9 cellular contexts compared by ENCODE assay signal in genomic region chr16:1380195-1380594, GRCh38. TPM values are rescaled to one million over a fixed set of nuclear protein-coding genes. Genes with fewer than 3 reads are reported as not detected.
A peak's percentile ranks its signal among the peaks of the same experiment; 100 is the strongest.
DNase-seq lines count a peak whose midpoint lies in the region; ATAC-seq and TF ChIP-seq lines count a peak whose summit lies in the region.
"Had no signal": no experiment of that assay in that cellular context is flagged by ENCODE, and none has a peak within 500 bp of the region (broad histone marks: within the 10 kb centered on the region; RNA-seq: fewer than 3 reads in every experiment).

No MANE protein-coding gene starts in this region.

- H3K4me3 ChIP-seq in left ventricle myocardium inferior, result peak overlapping the region; percentile 68
- H3K4me3 ChIP-seq in iPS-18c (ENCODE audit: insufficient read depth, low read depth, low read length), result peak overlapping the region; percentile 58; the same call in 1 of the 2 replicates
- H3K4me3 ChIP-seq in subcutaneous abdominal adipose tissue (ENCODE audit: low read depth in 1 of 5, low read length in 5 of 5), result no peak overlapping the region

- CTCF ChIA-PET in activated B cell treated with CpG ODN at 0.5 μM for 24 hours (lab: Charles Lee), result interaction anchor here (2.7 kb wide), 1 partner anchor 17 kb away, joined by 12 read pairs; no protein-coding TSS in a partner anchor

- peak overlapping the region in 2 of 5 donors; percentile 35 to 64 for H3K9ac ChIP-seq in subcutaneous abdominal adipose tissue (ENCODE audit: low read length in 5 of 5)

- H3K4me3 Mint-ChIP-seq in activated B cell treated with CpG ODN at 0.5 μM for 24 hours, result peak overlapping the region; percentile 72

- intact Hi-C loops in left ventricle myocardium inferior (cut with micrococcal nuclease) (no loop called here), left ventricle myocardium superior (cut with micrococcal nuclease) (no loop called here), activated B cell treated with CpG ODN at 0.5 μM for 24 hours (cut with micrococcal nuclease) (no loop called here)

- H3K9me3 Mint-ChIP-seq in activated B cell treated with CpG ODN at 0.5 μM for 24 hours, result no peaks in the 10 kb centered on the region

- TF ChIP-seq CTCF in left ventricle myocardium inferior (IDR thresholded peaks at IDR 0.05; ENCODE audit: borderline replicate concordance) (no peak), activated B cell treated with CpG ODN at 0.5 μM for 24 hours (IDR thresholded peaks at IDR 0.05) (no peak)

- H3K36me3 Mint-ChIP-seq in activated B cell treated with CpG ODN at 0.5 μM for 24 hours (ENCODE audit: low read depth), result peaks cover 43% of the 10 kb centered on the region

- H3K36me3 ChIP-seq in left ventricle myocardium inferior (peaks cover 31% of the 10 kb centered on the region), subcutaneous abdominal adipose tissue (ENCODE audit: control insufficient read depth in 5 of 5, insufficient read depth in 5 of 5, low read length in 5 of 5) (peaks cover 0 to 51% (median 37%) of the 10 kb centered on the region in 5 donors)

- H3K27me3 ChIP-seq in left ventricle myocardium inferior (ENCODE audit: low read depth), result no peaks in the 10 kb centered on the region
- no peaks in the 10 kb centered on the region for H3K27me3 ChIP-seq in subcutaneous abdominal adipose tissue (ENCODE audit: control insufficient read depth in 5 of 5, insufficient read depth in 4 of 5, low read length in 5 of 5)
- H3K27me3 ChIP-seq: right atrium auricular region had no signal

- H3K4me1 Mint-ChIP-seq in activated B cell treated with CpG ODN at 0.5 μM for 24 hours, result peaks cover 14% of the 10 kb centered on the region

- H3K9me3 ChIP-seq in left ventricle myocardium inferior (replicated peaks) (no peaks in the 10 kb centered on the region), iPS-18c (ENCODE audit: control insufficient read depth, insufficient read depth, low read length) (peaks cover 2% of the 10 kb centered on the region), subcutaneous abdominal adipose tissue (ENCODE audit: control insufficient read depth in 5 of 5, low read length in 5 of 5) (no peaks in the 10 kb centered on the region)
- H3K9me3 ChIP-seq: right atrium auricular region had no signal

- no peaks in the 10 kb centered on the region for H3K27me3 Mint-ChIP-seq in activated B cell treated with CpG ODN at 0.5 μM for 24 hours

- peak overlapping the region; percentile 53 for H3K27ac Mint-ChIP-seq in activated B cell treated with CpG ODN at 0.5 μM for 24 hours

- ATAC-seq in left ventricle myocardium superior, result no peak
- ATAC-seq in activated B cell treated with CpG ODN at 0.5 μM for 24 hours (ENCODE audit: low read depth), result no peak

- H3K27ac ChIP-seq in left ventricle myocardium inferior (replicated peaks), result peak overlapping the region; percentile 86
- peak overlapping the region; percentile 80 for H3K27ac ChIP-seq in subcutaneous abdominal adipose tissue (ENCODE audit: low read depth, low read length)
- H3K27ac ChIP-seq: right atrium auricular region had no signal

- DNase-seq in left ventricle myocardium inferior, result no peak
- no peak for DNase-seq in left ventricle myocardium superior
- no peak for DNase-seq in activated B cell treated with CpG ODN at 0.5 μM for 24 hours
- no peak for DNase-seq in NAMALWA (ENCODE audit: low spot score)
- DNase-seq in retina, result no peak
- DNase-seq in medulla oblongata (ENCODE audit: extremely low spot score), result no peak

- POLR2A ChIA-PET in activated B cell treated with CpG ODN at 0.5 μM for 24 hours (lab: Charles Lee), result interaction anchor here (0.7 to 3.6 kb wide), 4 partner anchors 28 to 1568 kb away, joined by 3 to 19 read pairs (median 6); partner anchors contain the start of gene UQCC4

- H3K4me1 ChIP-seq in left ventricle myocardium inferior (peaks cover 20% of the 10 kb centered on the region), subcutaneous abdominal adipose tissue (ENCODE audit: control insufficient read depth in 5 of 5, insufficient read depth in 5 of 5, low read length in 5 of 5) (peaks cover 5 to 36% (median 21%) of the 10 kb centered on the region in 5 donors)

RNA-seq across cellular contexts. Expression of gene GNPTG, which starts 28.5 kb away (rescaled TPM):
- 31.8 TPM for total RNA-seq in left ventricle myocardium inferior
- 37.6 TPM for total RNA-seq in left ventricle myocardium superior
- total RNA-seq in activated B cell treated with CpG ODN at 0.5 μM for 24 hours, result 36.3 and 40.2 TPM in 2 replicates

RNA-seq across cellular contexts. Expression of gene TSR3, which starts 28.5 kb away (rescaled TPM):
- 54.9 TPM for total RNA-seq in left ventricle myocardium inferior
- 55.9 TPM for total RNA-seq in left ventricle myocardium superior
- total RNA-seq in activated B cell treated with CpG ODN at 0.5 μM for 24 hours, result 45.3 and 49.0 TPM in 2 replicates

RNA-seq across cellular contexts. Expression of gene UNKL, which starts 34.3 kb away (rescaled TPM):
- total RNA-seq in left ventricle myocardium inferior (13.4 TPM), left ventricle myocardium superior (16.4 TPM), activated B cell treated with CpG ODN at 0.5 μM for 24 hours (42.1 and 70.7 TPM in 2 replicates)

RNA-seq across cellular contexts. Expression of gene UQCC4, which starts 40.4 kb away (rescaled TPM):
- total RNA-seq in left ventricle myocardium inferior (13.6 TPM), left ventricle myocardium superior (13.3 TPM), activated B cell treated with CpG ODN at 0.5 μM for 24 hours (15.4 and 18.2 TPM in 2 replicates)

RNA-seq across cellular contexts. Expression of gene BAIAP3, which starts 46.8 kb away (rescaled TPM):
- 3.9 TPM for total RNA-seq in left ventricle myocardium inferior
- total RNA-seq in left ventricle myocardium superior, result 5.2 TPM
- total RNA-seq in activated B cell treated with CpG ODN at 0.5 μM for 24 hours, result 6.5 and 8.5 TPM in 2 replicates

Comparison
In these comparisons a context has a peak if more than half of its experiments do, and no peak if none do; other contexts are left out.
1. H3K4me3 ChIP-seq: peak in left ventricle myocardium inferior (single experiment) and iPS-18c (single experiment); none in subcutaneous abdominal adipose tissue (0 of 5).